ENCODE assay signal across 16 cellular contexts in the genomic region with DNA sequence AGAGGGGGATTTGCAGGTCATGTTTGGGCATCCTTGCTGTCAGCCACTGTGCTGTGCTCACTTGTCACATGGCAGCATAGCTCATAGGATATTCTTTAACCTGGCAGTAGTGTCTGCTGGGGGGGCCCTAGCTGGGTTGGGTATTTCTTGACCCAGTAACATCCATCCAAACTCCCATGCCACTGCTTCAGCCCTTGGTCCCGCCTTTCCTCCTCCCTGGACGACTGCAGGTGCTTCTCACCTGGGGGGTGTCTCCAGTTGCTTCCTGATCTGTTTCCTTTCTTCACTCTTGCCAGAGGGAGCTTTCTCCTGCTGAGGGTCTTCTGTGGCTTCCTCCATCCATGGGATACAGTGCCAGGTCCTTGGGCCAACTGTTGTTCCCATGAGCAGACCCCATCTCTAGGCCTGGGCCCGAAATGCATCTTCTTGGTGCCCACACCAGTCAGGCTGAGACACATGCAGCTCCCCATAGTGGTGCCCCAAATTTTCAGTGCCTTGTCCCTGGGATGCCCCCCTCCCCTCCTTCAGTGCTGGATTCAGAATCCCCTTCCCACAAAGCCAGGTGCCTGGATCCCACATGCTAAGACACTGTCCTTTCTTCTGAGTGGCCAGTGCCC. TPM values are rescaled to one million over a fixed set of nuclear protein-coding genes. Genes with fewer than 3 reads are reported as not detected.
DNase-seq lines count a peak whose midpoint lies in the region; ATAC-seq and TF ChIP-seq lines count a peak whose summit lies in the region.
"Had no signal": no experiment of that assay in that cellular context is flagged by ENCODE, and none has a peak within 500 bp of the region (broad histone marks: within the 10 kb centered on the region; RNA-seq: fewer than 3 reads in every experiment).

No MANE protein-coding gene starts in this region.

- H3K9ac ChIP-seq in endodermal cell (ENCODE audit: extremely low read depth, low read length, poor library complexity, severe bottlenecking) (no peak overlapping the region), neuronal stem cell (ENCODE audit: low read depth, low read length, poor library complexity) (no peak overlapping the region)
- H3K9ac ChIP-seq: BLaER1 had no signal

- H3K27ac Mint-ChIP-seq in endodermal cell = no peak overlapping the region
- H3K27ac Mint-ChIP-seq: CD4-positive, CD25-positive, alpha-beta regulatory T cell; HFFc6 had no signal

- DNase-seq in activated CD8-positive, alpha-beta memory T cell treated with anti-CD3 and anti-CD28 coated beads, Interleukin-2, amount 50 U/mL, for 48 hours = peak; percentile 22
- no peak for DNase-seq in activated CD8-positive, alpha-beta memory T cell treated with anti-CD3 and anti-CD28 coated beads, Interleukin-2, amount 50 U/mL, for 4 hours
- DNase-seq in endodermal cell (peak; percentile 28), neuronal stem cell (ENCODE audit: low spot score) (no peak), UCSD-AML1 (lab: John Stamatoyannopoulos, UW; ENCODE audit: unreplicated experiment) (no peak)
- DNase-seq: 8988T; AML-193; CD4-positive, CD25-positive, alpha-beta regulatory T cell; DMS79; HCEC 1CT; HFFc6 had no signal

- ATAC-seq in GM21723 (IDR thresholded peaks at IDR 0.05; ENCODE audit: unreplicated experiment) (no peak), GM18498 (IDR thresholded peaks at IDR 0.05; ENCODE audit: unreplicated experiment) (no peak)
- ATAC-seq: GM12878, HepG2 had no signal

- no peak overlapping the region for H4K8ac ChIP-seq in neuronal stem cell (ENCODE audit: low read depth, low read length)

- no peak overlapping the region for H3K4me3 Mint-ChIP-seq in endodermal cell
- H3K4me3 Mint-ChIP-seq: CD4-positive, CD25-positive, alpha-beta regulatory T cell; HFFc6 had no signal

- no peak overlapping the region for H3K27ac ChIP-seq in endodermal cell (ENCODE audit: low read depth, low read length)
- no peak overlapping the region for H3K27ac ChIP-seq in neuronal stem cell (replicated peaks; ENCODE audit: low read length)
- H3K27ac ChIP-seq: BLaER1 had no signal

- H2BK5ac ChIP-seq in neuronal stem cell (ENCODE audit: low read length) = peak overlapping the region; percentile 4

- no peak overlapping the region for H3K14ac ChIP-seq in neuronal stem cell (ENCODE audit: low read length)

- no peak overlapping the region for H3K4me2 ChIP-seq in neuronal stem cell (ENCODE audit: insufficient read depth, low read length, poor library complexity, severe bottlenecking)
- H3K4me2 ChIP-seq: BLaER1 had no signal

- no peak overlapping the region for H2BK120ac ChIP-seq in neuronal stem cell (ENCODE audit: low read depth, low read length)

- H2BK15ac ChIP-seq in neuronal stem cell (ENCODE audit: low read length) = no peak overlapping the region

- no peaks in the 10 kb centered on the region for H3K9me3 Mint-ChIP-seq in endodermal cell
- H3K9me3 Mint-ChIP-seq: CD4-positive, CD25-positive, alpha-beta regulatory T cell; HFFc6 had no signal

- 90 to 93% methylated on average over 3 of the region's 3 CpGs for WGBS in endodermal cell (ENCODE audit: insufficient coverage in 1 of 2, insufficient read length in 1 of 2), 2 experiments
- no CpG with 5 or more reads among the region's 3 CpGs for WGBS in neuronal stem cell (ENCODE audit: extremely low coverage in 2 of 2, insufficient read length in 2 of 2, insufficient replicate concordance in 1 of 2), 2 donors

- no peak overlapping the region for H4K91ac ChIP-seq in neuronal stem cell (ENCODE audit: low read depth, low read length, poor library complexity)

- no peak for TF ChIP-seq CTCF in endodermal cell (conservative IDR thresholded peaks at IDR 0.05)

- no peak overlapping the region for H2BK12ac ChIP-seq in neuronal stem cell (ENCODE audit: low read length)

- no peak overlapping the region for H3K23ac ChIP-seq in neuronal stem cell (ENCODE audit: low read depth, low read length, poor library complexity)

- H3K18ac ChIP-seq in neuronal stem cell (ENCODE audit: low read length) = no peak overlapping the region

- H3K36me3 ChIP-seq in endodermal cell (ENCODE audit: control insufficient read depth, insufficient read depth, low read length) (no peaks in the 10 kb centered on the region), neuronal stem cell (replicated peaks in 1 of 2; ENCODE audit: control insufficient read depth in 2 of 2, insufficient read depth in 2 of 2, low read length in 2 of 2) (peaks cover 0 to 15% of the 10 kb centered on the region in 2 donors)

- H3K4me1 ChIP-seq in endodermal cell (ENCODE audit: control insufficient read depth, insufficient read depth, low read length) = no peaks in the 10 kb centered on the region
- peaks cover 0 to 12% of the 10 kb centered on the region in 2 donors for H3K4me1 ChIP-seq in neuronal stem cell (ENCODE audit: control insufficient read depth in 2 of 2, insufficient read depth in 1 of 2, low read depth in 1 of 2, low read length in 2 of 2)

- H3K9me3 ChIP-seq in endodermal cell (ENCODE audit: control insufficient read depth, low read length) = no peaks in the 10 kb centered on the region
- H3K9me3 ChIP-seq in neuronal stem cell (replicated peaks in 1 of 2; ENCODE audit: control insufficient read depth in 2 of 2, insufficient read depth in 1 of 2, low read depth in 1 of 2, low read length in 2 of 2) = no peaks in the 10 kb centered on the region
- H3K9me3 ChIP-seq: BLaER1 had no signal

- no peak overlapping the region for H3K4ac ChIP-seq in neuronal stem cell (ENCODE audit: low read length)

- H3K79me1 ChIP-seq in neuronal stem cell (ENCODE audit: low read depth, low read length) = no peaks in the 10 kb centered on the region

- H2AFZ ChIP-seq in neuronal stem cell (ENCODE audit: low read length) = no peak overlapping the region

- H3K27me3 Mint-ChIP-seq in endodermal cell (ENCODE audit: insufficient read depth) = no peaks in the 10 kb centered on the region

- no peak overlapping the region for H2AK5ac ChIP-seq in neuronal stem cell (ENCODE audit: low read depth, low read length)

- H3K4me1 Mint-ChIP-seq in endodermal cell = no peaks in the 10 kb centered on the region
- H3K4me1 Mint-ChIP-seq: CD4-positive, CD25-positive, alpha-beta regulatory T cell had no signal

- no peaks in the 10 kb centered on the region for H3K36me3 Mint-ChIP-seq in endodermal cell (ENCODE audit: low read depth)
- H3K36me3 Mint-ChIP-seq: CD4-positive, CD25-positive, alpha-beta regulatory T cell had no signal

- H3K27me3 ChIP-seq in endodermal cell (ENCODE audit: control insufficient read depth, insufficient read depth, low read length, poor library complexity, severe bottlenecking) (no peaks in the 10 kb centered on the region), neuronal stem cell (ENCODE audit: control insufficient read depth in 3 of 3, insufficient read depth in 3 of 3, low read depth in 1 of 3, low read length in 3 of 3) (no peaks in the 10 kb centered on the region)
- H3K27me3 ChIP-seq: BLaER1 had no signal

- H3K4me3 ChIP-seq in endodermal cell (ENCODE audit: low read length) (no peak overlapping the region), neuronal stem cell (ENCODE audit: low read length in 2 of 2) (no peak overlapping the region)
- H3K4me3 ChIP-seq: BLaER1, GM12878 had no signal

RNA-seq across cellular contexts. Expression of gene C14orf132, which starts 20.5 kb away (rescaled TPM):
- total RNA-seq in endodermal cell = 10 to 100 TPM; 12.3 to 21.9 TPM
- polyA plus RNA-seq in endodermal cell (2013, experiment 1 of 2) = 55.9 TPM
- polyA plus RNA-seq in endodermal cell (2013, experiment 2 of 2) = 52.1 TPM
- 4.9 TPM for polyA plus RNA-seq in neuronal stem cell (2013, experiment 1 of 2)
- 4.3 TPM for polyA plus RNA-seq in neuronal stem cell (2013, experiment 2 of 2)

Comparison
In these comparisons a context has a peak if more than half of its experiments do, and no peak if none do; other contexts are left out.
1. DNase-seq: peak in activated CD8-positive, alpha-beta memory T cell treated with anti-CD3 and anti-CD28 coated beads, Interleukin-2, amount 50 U/mL, for 48 hours (single experiment) and endodermal cell (single experiment); none in activated CD8-positive, alpha-beta memory T cell treated with anti-CD3 and anti-CD28 coated beads, Interleukin-2, amount 50 U/mL, for 4 hours (single experiment), neuronal stem cell (single experiment) and UCSD-AML1 (single experiment).